35 cellular contexts compared by ENCODE assay signal in the genomic region with DNA sequence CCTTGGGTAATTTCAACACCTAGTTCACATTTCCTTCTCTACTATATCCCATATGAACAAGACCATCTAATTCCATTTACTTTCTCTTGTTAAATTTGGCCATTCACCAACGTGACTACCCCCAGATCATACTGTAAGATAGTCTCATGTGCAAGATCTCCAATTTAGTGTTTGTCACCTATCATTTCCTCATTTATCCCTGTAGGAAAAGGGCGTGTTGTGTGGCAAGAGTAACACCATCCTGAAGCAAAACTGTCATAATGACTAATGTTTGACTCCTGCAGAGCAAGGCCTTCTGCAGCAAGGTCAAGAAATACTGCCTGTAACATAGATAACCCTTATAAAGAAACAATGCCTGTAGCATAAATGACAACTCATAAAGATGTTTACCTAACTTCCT.
"Had no signal": no experiment of that assay in that cellular context is flagged by ENCODE, and none has a peak within 500 bp of the region (broad histone marks: within the 10 kb centered on the region; RNA-seq: fewer than 3 reads in every experiment).

No MANE protein-coding gene starts in this region.

- ATAC-seq: activated CD4-positive, CD25-positive, alpha-beta regulatory T cell treated with anti-CD3 and anti-CD28 coated beads, Interleukin-2, amount 50 U/mL, for 24 hours; activated CD8-positive, alpha-beta T cell treated with anti-CD3 and anti-CD28 coated beads for 36 hours; activated naive CD4-positive, alpha-beta T cell treated with anti-CD3 and anti-CD28 coated beads, Interleukin-2, amount 50 U/mL, for 72 hours; foreskin keratinocyte; gastrocnemius medialis; heart left ventricle; T-helper 17 cell had no signal

- H3K27me3 ChIP-seq: ascending aorta, breast epithelium, cardiac muscle cell, colonic mucosa, dorsolateral prefrontal cortex, esophagus muscularis mucosa, foreskin keratinocyte, gastrocnemius medialis, heart left ventricle had no signal

- H3K4me3 ChIP-seq: ascending aorta, breast epithelium, cardiac muscle cell, colonic mucosa, dorsolateral prefrontal cortex, esophagus muscularis mucosa, gastrocnemius medialis, heart left ventricle had no signal

- H3K36me3 ChIP-seq: breast epithelium, colonic mucosa, WERI-Rb-1 had no signal

- H3K27ac Mint-ChIP-seq: activated B cell treated with CpG ODN at 0.5 μM for 24 hours; activated CD8-positive, alpha-beta T cell treated with anti-CD3 and anti-CD28 coated beads for 36 hours; activated naive CD4-positive, alpha-beta T cell treated with anti-CD3 and anti-CD28 coated beads, Interleukin-2, amount 10 ng/mL, durations not matched to agents 7 days and 5 days; activated naive CD4-positive, alpha-beta T cell treated with anti-CD3 and anti-CD28 coated beads, Interleukin-2, amount 50 U/mL, for 72 hours; activated naive CD8-positive, alpha-beta T cell treated with anti-CD3 and anti-CD28 coated beads, Interleukin-2, amount 10 ng/mL, durations not matched to agents 7 days and 5 days; brain; dendritic cell treated with granulocyte-macrophage colony-stimulating factor and Interleukin-4, amounts not matched to agents 40 ng/mL and 50 ng/mL, for 4 days; endodermal cell; T-helper 17 cell; T-helper 2 cell treated with Interferon-gamma antibody and Interleukin-4, amounts not matched to agents 5 μg/mL and 100 μg/mL, for 36 hours had no signal

- DNase-seq: activated B cell treated with CpG ODN at 0.5 μM for 24 hours; activated CD4-positive, alpha-beta T cell treated with anti-CD3 and anti-CD28 coated beads for 48 hours; activated CD4-positive, alpha-beta T cell treated with anti-CD3 and anti-CD28 coated beads, Interleukin-2, amount 50 U/mL, for 1 hour; activated CD4-positive, alpha-beta T cell treated with anti-CD3 and anti-CD28 coated beads, Interleukin-2, amount 50 U/mL, for 48 hours; activated CD8-positive, alpha-beta memory T cell treated with anti-CD3 and anti-CD28 coated beads for 24 hours; activated CD8-positive, alpha-beta T cell treated with anti-CD3 and anti-CD28 coated beads for 36 hours; activated gamma-delta T cell; activated naive CD4-positive, alpha-beta T cell; activated naive CD4-positive, alpha-beta T cell treated with anti-CD3 and anti-CD28 coated beads, Interleukin-2, amount 10 ng/mL, durations not matched to agents 7 days and 5 days; activated naive CD8-positive, alpha-beta T cell treated with anti-CD3 and anti-CD28 coated beads, Interleukin-2, amount 10 ng/mL, durations not matched to agents 7 days and 5 days; activated T-cell treated with anti-CD3 and anti-CD28 coated beads, Interleukin-2, amount 50 U/mL, for 48 hours; central memory CD4-positive, alpha-beta T cell; cerebellar nuclear complex; colonic mucosa; dorsolateral prefrontal cortex; effector memory CD4-positive, alpha-beta T cell; endodermal cell; erythroblast; foreskin keratinocyte; gastrocnemius medialis; glutamatergic neuron; heart left ventricle; T-helper 1 cell; T-helper 17 cell; T1000; WERI-Rb-1 had no signal

- H3K9me3 ChIP-seq: ascending aorta, breast epithelium, colonic mucosa, esophagus muscularis mucosa, gastrocnemius medialis, heart left ventricle had no signal

- H3K27ac ChIP-seq: ascending aorta, breast epithelium, cardiac muscle cell, colonic mucosa, dorsolateral prefrontal cortex, esophagus muscularis mucosa, foreskin keratinocyte, gastrocnemius medialis, heart left ventricle, WERI-Rb-1 had no signal

- H3K4me1 Mint-ChIP-seq: activated B cell treated with CpG ODN at 0.5 μM for 24 hours; activated naive CD4-positive, alpha-beta T cell treated with anti-CD3 and anti-CD28 coated beads, Interleukin-2, amount 10 ng/mL, durations not matched to agents 7 days and 5 days; brain; endodermal cell had no signal

- H3K4me3 Mint-ChIP-seq: activated B cell treated with CpG ODN at 0.5 μM for 24 hours; activated CD8-positive, alpha-beta T cell treated with anti-CD3 and anti-CD28 coated beads for 36 hours; activated naive CD4-positive, alpha-beta T cell treated with anti-CD3 and anti-CD28 coated beads, Interleukin-2, amount 10 ng/mL, durations not matched to agents 7 days and 5 days; activated naive CD8-positive, alpha-beta T cell treated with anti-CD3 and anti-CD28 coated beads, Interleukin-2, amount 10 ng/mL, durations not matched to agents 7 days and 5 days; brain; dendritic cell treated with granulocyte-macrophage colony-stimulating factor and Interleukin-4, amounts not matched to agents 40 ng/mL and 50 ng/mL, for 4 days; endodermal cell; T-helper 17 cell; T-helper 2 cell treated with Interferon-gamma antibody and Interleukin-4, amounts not matched to agents 5 μg/mL and 100 μg/mL, for 36 hours had no signal

- H3K27me3 Mint-ChIP-seq: activated B cell treated with CpG ODN at 0.5 μM for 24 hours; activated CD8-positive, alpha-beta T cell treated with anti-CD3 and anti-CD28 coated beads for 36 hours; activated naive CD4-positive, alpha-beta T cell treated with anti-CD3 and anti-CD28 coated beads, Interleukin-2, amount 10 ng/mL, durations not matched to agents 7 days and 5 days; activated naive CD8-positive, alpha-beta T cell treated with anti-CD3 and anti-CD28 coated beads, Interleukin-2, amount 10 ng/mL, durations not matched to agents 7 days and 5 days; brain; dendritic cell treated with granulocyte-macrophage colony-stimulating factor and Interleukin-4, amounts not matched to agents 40 ng/mL and 50 ng/mL, for 4 days; T-helper 17 cell had no signal

- H3K4me1 ChIP-seq: ascending aorta, breast epithelium, colonic mucosa, esophagus muscularis mucosa, foreskin keratinocyte, gastrocnemius medialis, heart left ventricle had no signal

- H3K9me3 Mint-ChIP-seq: activated B cell treated with CpG ODN at 0.5 μM for 24 hours; activated CD8-positive, alpha-beta T cell treated with anti-CD3 and anti-CD28 coated beads for 36 hours; activated naive CD4-positive, alpha-beta T cell treated with anti-CD3 and anti-CD28 coated beads, Interleukin-2, amount 10 ng/mL, durations not matched to agents 7 days and 5 days; activated naive CD4-positive, alpha-beta T cell treated with anti-CD3 and anti-CD28 coated beads, Interleukin-2, amount 50 U/mL, for 72 hours; activated naive CD8-positive, alpha-beta T cell treated with anti-CD3 and anti-CD28 coated beads, Interleukin-2, amount 10 ng/mL, durations not matched to agents 7 days and 5 days; brain; dendritic cell treated with granulocyte-macrophage colony-stimulating factor and Interleukin-4, amounts not matched to agents 40 ng/mL and 50 ng/mL, for 4 days; endodermal cell; T-helper 2 cell treated with Interferon-gamma antibody and Interleukin-4, amounts not matched to agents 5 μg/mL and 100 μg/mL, for 36 hours had no signal
